ENCODE assay signal across 1 cellular context in the genomic region with DNA sequence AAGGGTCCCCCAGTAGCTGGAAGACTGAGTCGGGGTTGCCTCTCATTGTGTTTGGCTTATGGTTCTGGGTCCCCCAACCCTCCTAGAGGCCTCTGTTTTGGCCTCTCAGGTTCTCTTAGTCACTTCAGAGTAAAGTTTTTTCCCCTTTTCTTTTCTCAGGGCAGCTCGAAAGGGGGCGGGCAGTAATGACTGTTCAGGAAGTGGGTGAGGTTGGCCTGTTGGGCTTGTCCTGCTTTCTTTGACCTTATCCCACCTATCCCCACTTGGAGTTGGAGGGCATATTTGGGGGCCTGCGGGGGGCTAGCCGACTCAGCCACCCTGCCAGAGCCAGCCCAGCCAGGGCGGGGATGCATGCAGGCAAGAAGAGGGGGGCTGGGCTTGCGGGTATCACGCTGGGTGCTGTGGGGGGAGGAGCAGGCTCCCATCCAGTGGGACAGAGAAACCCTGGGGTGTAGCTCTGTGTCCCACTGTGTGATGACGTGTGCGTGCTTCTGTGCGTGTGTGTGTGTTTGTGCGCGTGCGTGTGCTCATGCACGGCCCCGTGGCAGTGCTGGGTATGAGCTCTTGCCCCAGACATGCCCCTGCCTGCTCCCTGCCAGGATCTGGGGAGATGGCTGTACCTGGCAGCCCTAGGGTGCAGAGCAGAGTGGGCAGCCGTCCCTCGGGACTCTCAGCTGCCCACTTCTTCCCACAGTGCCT.
A peak's percentile ranks its signal among the peaks of the same experiment; 100 is the strongest.
TF ChIP-seq lines count a peak whose summit lies in the region.

No MANE protein-coding gene starts in this region.

TF ChIP-seq in GM12878, 131 proteins besides CTCF, POLR2A, EP300 and RAD21 (continues in another document):
- TF ChIP-seq HDAC6 (IDR thresholded peaks at IDR 0.05; ENCODE audit: unreplicated experiment) (no peak), BACH1 (IDR thresholded peaks at IDR 0.05; ENCODE audit: borderline replicate concordance) (peak; percentile 36), SPI1 (IDR thresholded peaks at IDR 0.05; ENCODE audit: borderline replicate concordance, insufficient read depth, low read depth, low read length) (no peak), NKRF (conservative IDR thresholded peaks at IDR 0.05) (peak; percentile 47), PKNOX1 (IDR thresholded peaks at IDR 0.05) (peak; percentile 29; the same call in 1 of the 2 replicates), STAT3 (IDR thresholded peaks at IDR 0.05; ENCODE audit: low read depth, low read length) (no peak), ZSCAN29 (IDR thresholded peaks at IDR 0.05) (no peak), MLLT1 (IDR thresholded peaks at IDR 0.05) (peak; percentile 54; the same call in 1 of the 2 replicates), HDAC2 (IDR thresholded peaks at IDR 0.05) (no peak), SIN3A (IDR thresholded peaks at IDR 0.05; ENCODE audit: low read depth, low read length) (no peak; the same call in 1 of the 2 replicates), CHD4 (IDR thresholded peaks at IDR 0.05) (no peak), BHLHE40 (IDR thresholded peaks at IDR 0.05; ENCODE audit: borderline replicate concordance in 1 of 2, low read depth in 2 of 2, low read length in 1 of 2) (peak in 1 of 2 experiments; percentile 64; a peak in 2 of 4 replicates), ZZZ3 (IDR thresholded peaks at IDR 0.05; ENCODE audit: control insufficient read depth, insufficient read length, low read depth) (no peak), YBX1 (IDR thresholded peaks at IDR 0.05) (no peak), IRF4 (IDR thresholded peaks at IDR 0.05; ENCODE audit: low read depth, low read length) (no peak), NBN (IDR thresholded peaks at IDR 0.05) (peak; percentile 88), KAT2A (conservative IDR thresholded peaks at IDR 0.05; ENCODE audit: control insufficient read depth, low read depth, low read length) (no peak), NRF1 (conservative IDR thresholded peaks at IDR 0.05; ENCODE audit: low read depth, low read length) (no peak), IRF3 (IDR thresholded peaks at IDR 0.05) (no peak), BMI1 (IDR thresholded peaks at IDR 0.05; ENCODE audit: borderline replicate concordance) (no peak), SMARCA5 (IDR thresholded peaks at IDR 0.05) (no peak), SRF (IDR thresholded peaks at IDR 0.05; ENCODE audit: low read depth in 2 of 2, low read length in 2 of 2) (no peak), RAD51 (IDR thresholded peaks at IDR 0.05) (no peak), BRCA1 (IDR thresholded peaks at IDR 0.05; ENCODE audit: low read depth, low read length) (no peak), POU2F2 (IDR thresholded peaks at IDR 0.05; ENCODE audit: borderline replicate concordance, low read depth, low read length) (no peak), SP1 (IDR thresholded peaks at IDR 0.05; ENCODE audit: low read depth, low read length) (no peak), BCL3 (IDR thresholded peaks at IDR 0.05; ENCODE audit: borderline replicate concordance, insufficient read depth, low read depth, low read length, poor library complexity, severe bottlenecking) (no peak), CBX3 (IDR thresholded peaks at IDR 0.05; ENCODE audit: borderline replicate concordance, low read depth) (no peak), BCLAF1 (IDR thresholded peaks at IDR 0.05) (no peak), MTA3 (IDR thresholded peaks at IDR 0.05; ENCODE audit: borderline replicate concordance, low read length) (no peak), FOXM1 (IDR thresholded peaks at IDR 0.05; ENCODE audit: low read depth, low read length) (no peak), MYC (IDR thresholded peaks at IDR 0.05; ENCODE audit: insufficient read depth, insufficient read length, insufficient replicate concordance, low read length, severe bottlenecking) (no peak), POLR2AphosphoS5 (IDR thresholded peaks at IDR 0.05; ENCODE audit: low read length) (peak; percentile 71), NFYA (IDR thresholded peaks at IDR 0.05; ENCODE audit: borderline replicate concordance, low read depth, low read length) (no peak), JUND (IDR thresholded peaks at IDR 0.05; ENCODE audit: low read depth, low read length) (no peak)
- TF ChIP-seq, protein P1, sequence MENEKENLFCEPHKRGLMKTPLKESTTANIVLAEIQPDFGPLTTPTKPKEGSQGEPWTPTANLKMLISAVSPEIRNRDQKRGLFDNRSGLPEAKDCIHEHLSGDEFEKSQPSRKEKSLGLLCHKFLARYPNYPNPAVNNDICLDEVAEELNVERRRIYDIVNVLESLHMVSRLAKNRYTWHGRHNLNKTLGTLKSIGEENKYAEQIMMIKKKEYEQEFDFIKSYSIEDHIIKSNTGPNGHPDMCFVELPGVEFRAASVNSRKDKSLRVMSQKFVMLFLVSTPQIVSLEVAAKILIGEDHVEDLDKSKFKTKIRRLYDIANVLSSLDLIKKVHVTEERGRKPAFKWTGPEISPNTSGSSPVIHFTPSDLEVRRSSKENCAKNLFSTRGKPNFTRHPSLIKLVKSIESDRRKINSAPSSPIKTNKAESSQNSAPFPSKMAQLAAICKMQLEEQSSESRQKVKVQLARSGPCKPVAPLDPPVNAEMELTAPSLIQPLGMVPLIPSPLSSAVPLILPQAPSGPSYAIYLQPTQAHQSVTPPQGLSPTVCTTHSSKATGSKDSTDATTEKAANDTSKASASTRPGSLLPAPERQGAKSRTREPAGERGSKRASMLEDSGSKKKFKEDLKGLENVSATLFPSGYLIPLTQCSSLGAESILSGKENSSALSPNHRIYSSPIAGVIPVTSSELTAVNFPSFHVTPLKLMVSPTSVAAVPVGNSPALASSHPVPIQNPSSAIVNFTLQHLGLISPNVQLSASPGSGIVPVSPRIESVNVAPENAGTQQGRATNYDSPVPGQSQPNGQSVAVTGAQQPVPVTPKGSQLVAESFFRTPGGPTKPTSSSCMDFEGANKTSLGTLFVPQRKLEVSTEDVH (IDR thresholded peaks at IDR 0.05; ENCODE audit: low read depth, partially characterized antibody) = no peak
- TF ChIP-seq, protein P2, sequence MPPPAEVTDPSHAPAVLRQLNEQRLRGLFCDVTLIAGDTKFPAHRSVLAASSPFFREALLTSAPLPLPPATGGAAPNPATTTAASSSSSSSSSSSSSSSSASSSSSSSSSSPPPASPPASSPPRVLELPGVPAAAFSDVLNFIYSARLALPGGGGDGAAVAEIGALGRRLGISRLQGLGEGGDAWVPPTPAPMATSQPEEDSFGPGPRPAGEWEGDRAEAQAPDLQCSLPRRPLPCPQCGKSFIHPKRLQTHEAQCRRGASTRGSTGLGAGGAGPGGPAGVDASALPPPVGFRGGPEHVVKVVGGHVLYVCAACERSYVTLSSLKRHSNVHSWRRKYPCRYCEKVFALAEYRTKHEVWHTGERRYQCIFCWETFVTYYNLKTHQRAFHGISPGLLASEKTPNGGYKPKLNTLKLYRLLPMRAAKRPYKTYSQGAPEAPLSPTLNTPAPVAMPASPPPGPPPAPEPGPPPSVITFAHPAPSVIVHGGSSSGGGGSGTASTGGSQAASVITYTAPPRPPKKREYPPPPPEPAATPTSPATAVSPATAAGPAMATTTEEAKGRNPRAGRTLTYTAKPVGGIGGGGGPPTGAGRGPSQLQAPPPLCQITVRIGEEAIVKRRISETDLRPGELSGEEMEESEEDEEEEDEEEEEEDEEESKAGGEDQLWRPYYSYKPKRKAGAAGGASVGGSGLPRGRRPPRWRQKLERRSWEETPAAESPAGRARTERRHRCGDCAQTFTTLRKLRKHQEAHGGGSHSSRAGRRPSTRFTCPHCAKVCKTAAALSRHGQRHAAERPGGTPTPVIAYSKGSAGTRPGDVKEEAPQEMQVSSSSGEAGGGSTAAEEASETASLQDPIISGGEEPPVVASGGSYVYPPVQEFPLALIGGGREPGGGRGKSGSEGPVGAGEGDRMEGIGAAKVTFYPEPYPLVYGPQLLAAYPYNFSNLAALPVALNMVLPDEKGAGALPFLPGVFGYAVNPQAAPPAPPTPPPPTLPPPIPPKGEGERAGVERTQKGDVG (CRISPR knock-in tag; IDR thresholded peaks at IDR 0.05) = no peak
- TF ChIP-seq, protein P3, sequence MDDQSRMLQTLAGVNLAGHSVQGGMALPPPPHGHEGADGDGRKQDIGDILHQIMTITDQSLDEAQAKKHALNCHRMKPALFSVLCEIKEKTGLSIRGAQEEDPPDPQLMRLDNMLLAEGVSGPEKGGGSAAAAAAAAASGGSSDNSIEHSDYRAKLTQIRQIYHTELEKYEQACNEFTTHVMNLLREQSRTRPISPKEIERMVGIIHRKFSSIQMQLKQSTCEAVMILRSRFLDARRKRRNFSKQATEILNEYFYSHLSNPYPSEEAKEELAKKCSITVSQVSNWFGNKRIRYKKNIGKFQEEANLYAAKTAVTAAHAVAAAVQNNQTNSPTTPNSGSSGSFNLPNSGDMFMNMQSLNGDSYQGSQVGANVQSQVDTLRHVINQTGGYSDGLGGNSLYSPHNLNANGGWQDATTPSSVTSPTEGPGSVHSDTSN (IDR thresholded peaks at IDR 0.05; ENCODE audit: insufficient replicate concordance, low read depth, low read length) = no peak
